In the genomic region with DNA sequence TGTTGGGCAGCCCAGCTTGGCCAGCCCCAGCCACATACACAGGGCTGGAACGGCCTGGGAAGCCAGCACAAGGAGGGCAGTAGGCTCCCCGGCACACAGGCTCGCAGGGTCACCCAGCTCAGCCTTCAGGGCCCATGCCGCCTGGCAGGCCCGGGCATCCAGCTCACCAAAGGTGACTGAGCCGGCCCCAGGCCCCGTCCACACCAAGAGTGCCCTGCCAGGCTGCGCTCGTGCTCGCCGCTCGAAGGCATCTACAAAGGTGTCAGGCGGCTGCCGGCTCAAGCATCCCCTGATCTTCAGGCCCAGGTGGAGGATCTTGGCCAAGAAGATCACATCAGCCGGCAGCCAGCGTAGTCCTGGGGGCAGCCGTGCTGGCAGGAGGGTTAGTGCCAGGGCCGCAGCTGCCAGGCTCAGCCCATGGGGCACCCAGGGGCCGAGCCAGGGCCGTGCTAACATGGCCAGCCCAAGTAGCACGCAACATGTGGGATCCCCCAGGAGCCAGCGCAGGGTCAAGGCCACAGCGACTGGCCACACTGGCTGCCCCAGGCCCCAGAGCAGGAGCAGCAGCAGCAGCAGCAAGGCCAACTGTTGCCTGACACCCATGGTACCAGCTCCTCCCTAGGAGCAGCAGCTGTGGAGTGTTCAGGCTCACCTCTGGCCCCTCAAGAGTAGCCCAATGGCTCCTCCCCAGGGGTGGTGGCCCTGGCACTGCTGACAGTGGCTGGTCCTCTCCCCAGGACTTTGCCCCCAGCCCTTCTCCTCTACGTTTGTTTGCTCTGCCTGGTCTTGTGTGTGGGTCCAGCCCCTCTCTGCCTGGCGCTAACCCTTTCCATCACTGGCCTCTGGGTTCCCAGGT, we compare ENCODE assay signal across 10 cellular contexts. TPM values are rescaled to one million over a fixed set of nuclear protein-coding genes. Genes with fewer than 3 reads are reported as not detected.
A peak's percentile ranks its signal among the peaks of the same experiment; 100 is the strongest.
DNase-seq lines count a peak whose midpoint lies in the region; ATAC-seq and TF ChIP-seq lines count a peak whose summit lies in the region.
"Had no signal": no experiment of that assay in that cellular context is flagged by ENCODE, and none has a peak within 500 bp of the region (broad histone marks: within the 10 kb centered on the region; RNA-seq: fewer than 3 reads in every experiment).

A gene with protein sequence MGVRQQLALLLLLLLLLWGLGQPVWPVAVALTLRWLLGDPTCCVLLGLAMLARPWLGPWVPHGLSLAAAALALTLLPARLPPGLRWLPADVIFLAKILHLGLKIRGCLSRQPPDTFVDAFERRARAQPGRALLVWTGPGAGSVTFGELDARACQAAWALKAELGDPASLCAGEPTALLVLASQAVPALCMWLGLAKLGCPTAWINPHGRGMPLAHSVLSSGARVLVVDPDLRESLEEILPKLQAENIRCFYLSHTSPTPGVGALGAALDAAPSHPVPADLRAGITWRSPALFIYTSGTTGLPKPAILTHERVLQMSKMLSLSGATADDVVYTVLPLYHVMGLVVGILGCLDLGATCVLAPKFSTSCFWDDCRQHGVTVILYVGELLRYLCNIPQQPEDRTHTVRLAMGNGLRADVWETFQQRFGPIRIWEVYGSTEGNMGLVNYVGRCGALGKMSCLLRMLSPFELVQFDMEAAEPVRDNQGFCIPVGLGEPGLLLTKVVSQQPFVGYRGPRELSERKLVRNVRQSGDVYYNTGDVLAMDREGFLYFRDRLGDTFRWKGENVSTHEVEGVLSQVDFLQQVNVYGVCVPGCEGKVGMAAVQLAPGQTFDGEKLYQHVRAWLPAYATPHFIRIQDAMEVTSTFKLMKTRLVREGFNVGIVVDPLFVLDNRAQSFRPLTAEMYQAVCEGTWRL (minus strand): TSS at position 640 of the 856 bp plus-strand sequence. CDS start 37 bp downstream, at position 603.

- peak within 1 kb of the TSS; percentile 62 for H3K27ac Mint-ChIP-seq in activated naive CD8-positive, alpha-beta T cell treated with anti-CD3 and anti-CD28 coated beads, Interleukin-2, amount 10 ng/mL, durations not matched to agents 7 days and 5 days

- H3K4me3 ChIP-seq in H7 (ENCODE audit: insufficient read depth, low read depth, low read length) (no peak within 1 kb of the TSS), lung (no peak within 1 kb of the TSS)

- peaks cover 15% of the 10 kb centered on the region for H3K36me3 Mint-ChIP-seq in activated naive CD8-positive, alpha-beta T cell treated with anti-CD3 and anti-CD28 coated beads, Interleukin-2, amount 10 ng/mL, durations not matched to agents 7 days and 5 days

- no peaks in the 10 kb centered on the region for H3K9me3 ChIP-seq in lung (ENCODE audit: control insufficient read depth in 2 of 2, insufficient read depth in 1 of 2, low read length in 1 of 2)

- ATAC-seq in activated naive CD8-positive, alpha-beta T cell treated with anti-CD3 and anti-CD28 coated beads, Interleukin-2, amount 10 ng/mL, durations not matched to agents 7 days and 5 days (ENCODE audit: low read depth): no peak
- no peak for ATAC-seq in lung (ENCODE audit: insufficient read depth, low FRiP score)
- no peak for ATAC-seq in omental fat pad (ENCODE audit: low FRiP score)
- no peak for ATAC-seq in GM18861 (IDR thresholded peaks at IDR 0.05; ENCODE audit: unreplicated experiment)

- WGBS in lung, 2 donors: 91 to 94% methylated on average over 25 of the region's 25 CpGs

- no peak for TF ChIP-seq POLR2A in erythroblast (IDR thresholded peaks at IDR 0.05; ENCODE audit: low read length)

- H3K27me3 ChIP-seq in H7 (ENCODE audit: control insufficient read depth, insufficient read depth, low read length) (no peaks in the 10 kb centered on the region), lung (ENCODE audit: control insufficient read depth, insufficient read depth) (no peaks in the 10 kb centered on the region)

- no peak within 1 kb of the TSS for H3K4me3 Mint-ChIP-seq in activated naive CD8-positive, alpha-beta T cell treated with anti-CD3 and anti-CD28 coated beads, Interleukin-2, amount 10 ng/mL, durations not matched to agents 7 days and 5 days

- DNase-seq in H7 (peak; percentile 43), lung (ENCODE audit: low spot score) (no peak), omental fat pad (ENCODE audit: low spot score) (no peak), GF-D8 (lab: John Stamatoyannopoulos, UW) (no peak), erythroblast (lab: John Stamatoyannopoulos, UW) (no peak)
- peak; percentile 31 for DNase-seq in activated naive CD8-positive, alpha-beta T cell treated with anti-CD3 and anti-CD28 coated beads, Interleukin-2, amount 10 ng/mL, durations not matched to agents 7 days and 5 days
- DNase-seq: NCI-H524 treated with DMSO at 0.1 percent for 48 hours; stimulated activated CD4-positive, alpha-beta T cell treated with anti-CD3 and anti-CD28 coated beads, Interleukin-2, amount 100 ng/mL, for 48 hours had no signal

- POLR2A ChIA-PET in activated naive CD8-positive, alpha-beta T cell treated with anti-CD3 and anti-CD28 coated beads, Interleukin-2, amount 10 ng/mL, durations not matched to agents 7 days and 5 days (lab: Charles Lee): no interaction called here

- no peaks in the 10 kb centered on the region for H3K36me3 ChIP-seq in H7 (replicated peaks; ENCODE audit: control insufficient read depth, insufficient read depth, low read length)
- peaks cover 0 to 11% of the 10 kb centered on the region in 2 donors for H3K36me3 ChIP-seq in lung (ENCODE audit: control insufficient read depth in 2 of 2, insufficient read depth in 2 of 2, low read length in 2 of 2)

- H3K27ac ChIP-seq in 22Rv1 (peak within 1 kb of the TSS; percentile 86; the same call in 1 of the 2 replicates), lung (ENCODE audit: low read depth in 1 of 2, low read length in 1 of 2) (no peak within 1 kb of the TSS)

- no peaks in the 10 kb centered on the region for H3K27me3 Mint-ChIP-seq in activated naive CD8-positive, alpha-beta T cell treated with anti-CD3 and anti-CD28 coated beads, Interleukin-2, amount 10 ng/mL, durations not matched to agents 7 days and 5 days

- peaks cover 7% of the 10 kb centered on the region for H3K9me3 Mint-ChIP-seq in activated naive CD8-positive, alpha-beta T cell treated with anti-CD3 and anti-CD28 coated beads, Interleukin-2, amount 10 ng/mL, durations not matched to agents 7 days and 5 days

- peaks cover 17% of the 10 kb centered on the region for H3K4me1 Mint-ChIP-seq in activated naive CD8-positive, alpha-beta T cell treated with anti-CD3 and anti-CD28 coated beads, Interleukin-2, amount 10 ng/mL, durations not matched to agents 7 days and 5 days

- TF ChIP-seq CTCF in 22Rv1 (IDR thresholded peaks at IDR 0.05) (no peak), lung (IDR thresholded peaks at IDR 0.05; ENCODE audit: control extremely low read depth, extremely low read depth) (no peak), omental fat pad (IDR thresholded peaks at IDR 0.05) (no peak)

- peaks cover 0 to 2% of the 10 kb centered on the region in 2 donors for H3K4me1 ChIP-seq in lung (ENCODE audit: control insufficient read depth in 2 of 2, insufficient read depth in 2 of 2, low read length in 2 of 2)

RNA-seq across cellular contexts. Expression of the gene that starts here (rescaled TPM):
- total RNA-seq in H7 (2014; rRNA removed; shearing (Covaris generic)): 19.4 and 23.9 TPM in 2 replicates
- total RNA-seq in activated naive CD8-positive, alpha-beta T cell treated with anti-CD3 and anti-CD28 coated beads, Interleukin-2, amount 10 ng/mL, durations not matched to agents 7 days and 5 days: 10 to 100 TPM; 13.7 to 15.4 TPM
- 10 to 100 TPM in 1 of 2 donors, 1 to 10 TPM in 1; 7.9 to 11.3 TPM for total RNA-seq in lung
- polyA plus RNA-seq in lung: 10 to 100 TPM; 14.6 to 19.0 TPM
- 1 to 10 TPM; 4.5 to 8.5 (median 5.6) TPM for total RNA-seq in omental fat pad

Comparison
In these comparisons a context has a peak if more than half of its experiments do, and no peak if none do; other contexts are left out.
1. DNase-seq: peak in H7 (single experiment) and activated naive CD8-positive, alpha-beta T cell treated with anti-CD3 and anti-CD28 coated beads, Interleukin-2, amount 10 ng/mL, durations not matched to agents 7 days and 5 days (single experiment); none in lung (single experiment), omental fat pad (single experiment), GF-D8 (single experiment) and erythroblast (0 of 2).